ENCODE assay signal across 9 cellular contexts in genomic region chr12:124543052-124543590, GRCh38. TPM values are rescaled to one million over a fixed set of nuclear protein-coding genes. Genes with fewer than 3 reads are reported as not detected.
A peak's percentile ranks its signal among the peaks of the same experiment; 100 is the strongest.
DNase-seq lines count a peak whose midpoint lies in the region; ATAC-seq and TF ChIP-seq lines count a peak whose summit lies in the region.
"Had no signal": no experiment of that assay in that cellular context is flagged by ENCODE, and none has a peak within 500 bp of the region (broad histone marks: within the 10 kb centered on the region; RNA-seq: fewer than 3 reads in every experiment).

No MANE protein-coding gene starts in this region.

- peak; percentile 23 for ATAC-seq in GM21423 (IDR thresholded peaks at IDR 0.05; ENCODE audit: unreplicated experiment)
- no peak for ATAC-seq in HG02798 (IDR thresholded peaks at IDR 0.05; ENCODE audit: poor library complexity, unreplicated experiment)

- in situ Hi-C loops in GM13976 (cut with MboI; ENCODE audit: low sequenced_read_pairs, unreplicated experiment), result no loop called here

- TF ChIP-seq CTCF in AG10803 (conservative IDR thresholded peaks at IDR 0.05; ENCODE audit: low read length) (no peak), SK-N-SH (IDR thresholded peaks at IDR 0.05) (no peak), GM13976 (IDR thresholded peaks at IDR 0.05; ENCODE audit: borderline replicate concordance, control extremely low read depth, extremely low read depth, insufficient read depth, missing control alignments) (no peak)

- no peaks in the 10 kb centered on the region for H3K9me2 ChIP-seq in SK-N-SH

- POLR2A ChIA-PET in SK-N-SH (lab: Yijun Ruan, JAX), result interaction anchor here (0.8 kb wide), 1 partner anchor 34 kb away, joined by 3 read pairs; no protein-coding TSS in a partner anchor

- no peaks in the 10 kb centered on the region for H3K27me3 ChIP-seq in SK-N-SH (ENCODE audit: insufficient read depth)

- TF ChIP-seq RAD21 in SK-N-SH (IDR thresholded peaks at IDR 0.05; ENCODE audit: low read length), result no peak

- H3F3A ChIP-seq in SK-N-SH (replicated peaks; ENCODE audit: insufficient read depth), result peaks cover 4% of the 10 kb centered on the region

- TF ChIP-seq EP300 in SK-N-SH (IDR thresholded peaks at IDR 0.05; ENCODE audit: borderline replicate concordance in 1 of 2, low read depth in 1 of 2, low read length in 1 of 2), result no peak

- H3K9me3 ChIP-seq in SK-N-SH, result no peaks in the 10 kb centered on the region
- H3K9me3 ChIP-seq: thoracic aorta had no signal

- H4K20me1 ChIP-seq in SK-N-SH (ENCODE audit: insufficient read depth), result peaks cover 80% of the 10 kb centered on the region

- H3K4me3 ChIP-seq in AG10803 (ENCODE audit: low read length) (no peak overlapping the region), SK-N-SH (ENCODE audit: low read depth in 2 of 2, low read length in 1 of 2) (no peak overlapping the region)
- H3K4me3 ChIP-seq: thoracic aorta had no signal

- peaks cover 82% of the 10 kb centered on the region for H3K79me2 ChIP-seq in SK-N-SH (ENCODE audit: insufficient read depth)

- peak overlapping the region; percentile 32 to 98; a peak in 2 of 4 replicates for H3K27ac ChIP-seq in SK-N-SH (ENCODE audit: low read depth in 2 of 2, low read length in 1 of 2)
- H3K27ac ChIP-seq: thoracic aorta had no signal

- H3K36me3 ChIP-seq in SK-N-SH (replicated peaks in 1 of 2; ENCODE audit: control insufficient read depth in 1 of 2, insufficient read depth in 2 of 2, low read length in 1 of 2), result no peaks in the 10 kb centered on the region
- H3K36me3 ChIP-seq: thoracic aorta had no signal

- H2AFZ ChIP-seq in SK-N-SH (ENCODE audit: low read depth), result no peak overlapping the region

- H3K4me2 ChIP-seq in SK-N-SH, result peak overlapping the region; percentile 47; the same call in 1 of the 2 replicates

- no peak overlapping the region for H3K9ac ChIP-seq in SK-N-SH

- WGBS in SK-N-SH (ENCODE audit: low lambda C conversion rate), result 34% methylated on average over 12 of the region's 20 CpGs

- CTCF ChIA-PET in SK-N-SH (lab: Yijun Ruan, JAX), result no interaction called here

- peaks cover 30 to 72% of the 10 kb centered on the region in 2 experiments; a peak in 3 of 4 replicates for H3K4me1 ChIP-seq in SK-N-SH (ENCODE audit: control insufficient read depth in 1 of 2, insufficient read depth in 2 of 2, low read depth in 1 of 2, low read length in 1 of 2)

- DNase-seq in AG10803 (ENCODE audit: low read depth), result peak; percentile 59
- peak; percentile 86 for DNase-seq in SK-N-SH
- DNase-seq in kidney glomerular epithelial cell (lab: John Stamatoyannopoulos, UW), result peak; percentile 76
- DNase-seq in GM13976 (ENCODE audit: low spot score), result no peak
- no peak for DNase-seq in anterior cingulate cortex (lab: John Stamatoyannopoulos, UW)
- DNase-seq in A172 (ENCODE audit: low spot score), result no peak

TF ChIP-seq in SK-N-SH, 30 proteins besides CTCF, POLR2A, EP300 and RAD21:
- TF ChIP-seq SMC3 (IDR thresholded peaks at IDR 0.05; ENCODE audit: low read depth, low read length) (no peak), MXI1 (IDR thresholded peaks at IDR 0.05; ENCODE audit: low read depth, low read length) (peak; percentile 88), EZH2phosphoT487 (IDR thresholded peaks at IDR 0.05; ENCODE audit: borderline replicate concordance, low read depth) (no peak), MAX (IDR thresholded peaks at IDR 0.05; ENCODE audit: low read depth) (0 out of 2 replicates have a peak, but pooled peaks have one; percentile 17), ZBTB33 (IDR thresholded peaks at IDR 0.05; ENCODE audit: borderline replicate concordance, low read depth) (no peak), RFX5 (IDR thresholded peaks at IDR 0.05; ENCODE audit: low read length) (no peak)

RNA-seq across cellular contexts. Expression of gene NCOR2, which starts 24.3 kb away (rescaled TPM):
- polyA plus RNA-seq in SK-N-SH (2012; rRNA removed), result 9.1 and 19.0 TPM in 2 replicates
- 14.3 and 16.0 TPM in 2 replicates for polyA plus RNA-seq in SK-N-SH (2012; cell fraction: cytosol; rRNA removed)
- polyA plus RNA-seq in SK-N-SH (2012; cell fraction: nucleus; rRNA removed), result 61.3 and 99.7 TPM in 2 replicates
- total RNA-seq in A172 (2014; rRNA removed; shearing (Covaris generic)), result 32.9 and 33.3 TPM in 2 replicates

Comparison
In these comparisons a context has a peak if more than half of its experiments do, and no peak if none do; other contexts are left out.
1. DNase-seq: peak in AG10803 (single experiment), SK-N-SH (single experiment) and kidney glomerular epithelial cell (single experiment); none in GM13976 (single experiment), anterior cingulate cortex (0 of 58) and A172 (single experiment).